ENCODE assay signal across 8 cellular contexts in the genomic region with DNA sequence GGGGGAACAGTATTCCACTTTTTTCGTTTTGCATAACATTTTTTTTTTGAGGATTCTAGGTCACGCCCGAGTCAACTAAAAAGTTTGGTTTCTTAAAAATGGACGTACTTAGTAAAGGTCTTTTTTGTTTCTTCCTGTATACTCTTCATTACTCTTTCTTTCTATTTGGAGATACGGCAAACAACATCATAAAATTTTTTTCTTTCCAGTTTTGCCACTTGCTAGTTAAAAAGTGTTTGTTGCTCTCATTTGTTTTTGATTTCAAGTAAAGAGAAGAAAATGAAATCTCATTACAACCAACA. TPM values are rescaled to one million over a fixed set of nuclear protein-coding genes. Genes with fewer than 3 reads are reported as not detected.
A peak's percentile ranks its signal among the peaks of the same experiment; 100 is the strongest.
DNase-seq lines count a peak whose midpoint lies in the region; ATAC-seq, FAIRE-seq and TF ChIP-seq lines count a peak whose summit lies in the region.

No MANE protein-coding gene starts in this region.

- H3K27me3 ChIP-seq in Caco-2 (replicated peaks; ENCODE audit: control insufficient read depth, insufficient read depth, low read length) (no peaks in the 10 kb centered on the region), PC-3 (ENCODE audit: low read length) (no peaks in the 10 kb centered on the region), endothelial cell of umbilical vein (ENCODE audit: control insufficient read depth in 2 of 2, insufficient read depth in 2 of 2, low read length in 2 of 2) (no peaks in the 10 kb centered on the region), neutrophil (no peaks in the 10 kb centered on the region)

- H3K36me3 ChIP-seq in Caco-2 (ENCODE audit: control insufficient read depth, insufficient read depth, low read length) (0 out of 2 replicates have a peak, but pooled peaks cover 1% of the 10 kb centered on the region), PC-3 (ENCODE audit: low read depth, low read length) (no peaks in the 10 kb centered on the region), endothelial cell of umbilical vein (ENCODE audit: control insufficient read depth in 2 of 2, extremely low read depth in 1 of 2, insufficient read depth in 2 of 2, low read length in 2 of 2) (no peaks in the 10 kb centered on the region), neutrophil (no peaks in the 10 kb centered on the region)

- H3K4me2 ChIP-seq in PC-3 (ENCODE audit: low read length) (peak overlapping the region; percentile 91), endothelial cell of umbilical vein (ENCODE audit: insufficient read depth, low read length) (peak overlapping the region; percentile 97)

- H3K9me3 Mint-ChIP-seq in Caco-2 (ENCODE audit: unreplicated experiment): no peaks in the 10 kb centered on the region

- H3K9ac ChIP-seq in PC-3 (ENCODE audit: low read length) (peak overlapping the region; percentile 92), endothelial cell of umbilical vein (replicated peaks; ENCODE audit: extremely low read depth, insufficient read depth, low read length) (peak overlapping the region; percentile 95)

- no peak for FAIRE-seq in endothelial cell of umbilical vein (lab: Jason Lieb, UNC)

- no peaks in the 10 kb centered on the region for H3K9me3 ChIP-seq in Caco-2
- no peaks in the 10 kb centered on the region for H3K9me3 ChIP-seq in PC-3 (ENCODE audit: low read length)
- no peaks in the 10 kb centered on the region for H3K9me3 ChIP-seq in endothelial cell of umbilical vein (replicated peaks; ENCODE audit: control insufficient read depth, insufficient read depth, low read length)
- no peaks in the 10 kb centered on the region for H3K9me3 ChIP-seq in neutrophil

- peak overlapping the region; percentile 86 for H3K27ac Mint-ChIP-seq in Caco-2 (ENCODE audit: unreplicated experiment)

- no peaks in the 10 kb centered on the region for H3F3A ChIP-seq in PC-3 (ENCODE audit: low read length, unreplicated experiment)

- no peaks in the 10 kb centered on the region for H3K9me1 ChIP-seq in endothelial cell of umbilical vein (replicated peaks; ENCODE audit: control insufficient read depth, extremely low read depth, insufficient read depth, low read length)

- TF ChIP-seq POLR2A in endothelial cell of umbilical vein (IDR thresholded peaks at IDR 0.05; ENCODE audit: low read depth, low read length): no peak

- H3K4me3 Mint-ChIP-seq in Caco-2 (ENCODE audit: unreplicated experiment): peak overlapping the region; percentile 82

- CTCF ChIA-PET in Caco-2 (lab: Charles Lee): interaction anchor here (2.3 to 3.4 kb wide), 2 partner anchors 11 to 145 kb away, joined by 6 to 15 read pairs; no protein-coding TSS in a partner anchor
- CTCF ChIA-PET in PC-3 (lab: Charles Lee): interaction anchor here (0.5 to 4.6 kb wide), 3 partner anchors 138 to 221 kb away, joined by 3 to 25 read pairs (median 4); no protein-coding TSS in a partner anchor
- CTCF ChIA-PET in endothelial cell of umbilical vein (lab: Charles Lee): interaction anchor here (1.0 to 1.8 kb wide), 3 partner anchors 43 to 148 kb away, joined by 3 to 9 read pairs (median 4); no protein-coding TSS in a partner anchor

- H3K4me3 ChIP-seq in Caco-2 (ENCODE audit: low read depth, low read length) (peak overlapping the region; percentile 65), PC-3 (ENCODE audit: low read length) (peak overlapping the region; percentile 79), endothelial cell of umbilical vein (replicated peaks in 1 of 3; ENCODE audit: insufficient read depth in 1 of 3, low read depth in 1 of 3, low read length in 3 of 3) (peak overlapping the region; percentile 87 to 95 (median 93)), neutrophil (ENCODE audit: low read depth in 1 of 2, low read length in 1 of 2) (peak overlapping the region; percentile 92 to 96)

- no TSS peak for BruUV-seq in Caco-2 (replicated peaks; lab: Mats Ljungman, UMichigan)
- no TSS peak for BruUV-seq in PC-3 (replicated peaks; lab: Mats Ljungman, UMichigan)
- BruUV-seq in endothelial cell of umbilical vein (replicated peaks; lab: Mats Ljungman, UMichigan): no TSS peak

- peaks cover 23% of the 10 kb centered on the region for H3K36me3 Mint-ChIP-seq in Caco-2 (ENCODE audit: insufficient read depth, unreplicated experiment)

- H4K20me1 ChIP-seq in PC-3 (ENCODE audit: low read length): no peaks in the 10 kb centered on the region
- H4K20me1 ChIP-seq in endothelial cell of umbilical vein (replicated peaks; ENCODE audit: control insufficient read depth, extremely low read depth, insufficient read depth, low read length): no peaks in the 10 kb centered on the region

- ATAC-seq in PC-3: no peak

- TF ChIP-seq CTCF in Caco-2 (IDR thresholded peaks at IDR 0.05; ENCODE audit: insufficient read depth in 1 of 2, low read depth in 1 of 2, low read length in 1 of 2, severe bottlenecking in 1 of 2, unreplicated experiment in 1 of 2): no peak
- TF ChIP-seq CTCF in PC-3 (conservative IDR thresholded peaks at IDR 0.05; ENCODE audit: low read depth, low read length): no peak
- TF ChIP-seq CTCF in endothelial cell of umbilical vein (IDR thresholded peaks at IDR 0.05; ENCODE audit: extremely low read depth in 1 of 2, insufficient read depth in 1 of 2, low read depth in 1 of 2, low read length in 2 of 2): no peak
- TF ChIP-seq CTCF in neutrophil (IDR thresholded peaks at IDR 0.05): no peak

- dilution Hi-C loops in endothelial cell of umbilical vein (cut with MboI; ENCODE audit: extremely low pct_ligation_motif_present, low sequenced_read_pairs): no loop called here

- H2AFZ ChIP-seq in PC-3 (ENCODE audit: low read length) (peak overlapping the region; percentile 83), endothelial cell of umbilical vein (ENCODE audit: low read depth, low read length) (peak overlapping the region; percentile 49)

- H3K4me1 Mint-ChIP-seq in Caco-2 (ENCODE audit: low read depth, unreplicated experiment): peaks cover 6% of the 10 kb centered on the region

- no peaks in the 10 kb centered on the region for H3K9me2 ChIP-seq in PC-3 (replicated peaks; ENCODE audit: low read length)

- H3K79me2 ChIP-seq in PC-3 (ENCODE audit: low read length) (peaks cover 88% of the 10 kb centered on the region), endothelial cell of umbilical vein (ENCODE audit: control insufficient read depth, insufficient read depth, low read length) (peaks cover 57% of the 10 kb centered on the region)

- DNase-seq in Caco-2 (no peak), PC-3 (no peak), endothelial cell of umbilical vein (ENCODE audit: low read depth, low spot score) (no peak), posterior vena cava (ENCODE audit: low spot score) (no peak), epidermal melanocyte (ENCODE audit: insufficient read length, low spot score) (no peak), DMS153 treated with DMSO at 0.1 percent for 48 hours (lab: John Stamatoyannopoulos, UW; ENCODE audit: unreplicated experiment) (no peak)
- DNase-seq in NK-92 treated with Interleukin-12 subunit alpha and Interleukin-12 subunit beta, amount 100 ng/mL, for 24 hours (lab: John Stamatoyannopoulos, UW): no peak

- H3K4me1 ChIP-seq in Caco-2 (peaks cover 15% of the 10 kb centered on the region; the same call in 1 of the 2 replicates), PC-3 (ENCODE audit: insufficient read depth, low read length) (peaks cover 22% of the 10 kb centered on the region), endothelial cell of umbilical vein (ENCODE audit: control insufficient read depth, extremely low read depth, insufficient read depth, low read length) (peaks cover 18% of the 10 kb centered on the region), neutrophil (ENCODE audit: control insufficient read depth in 1 of 2, insufficient read depth in 1 of 2, low read depth in 1 of 2, low read length in 1 of 2) (peaks cover 31 to 37% of the 10 kb centered on the region in 2 experiments)

- POLR2A ChIA-PET in Caco-2 (lab: Charles Lee) (interaction anchor here (0.7 to 0.8 kb wide), 2 partner anchors 9 to 11 kb away, joined by 4 read pairs; no protein-coding TSS in a partner anchor), PC-3 (lab: Charles Lee; ENCODE audit: unreplicated experiment) (no interaction called here), endothelial cell of umbilical vein (lab: Charles Lee) (no interaction called here)

- intact Hi-C loops in Caco-2 (cut with micrococcal nuclease; ENCODE audit: unreplicated experiment) (loop anchor here (2.0 to 10.0 kb wide), 4 partner anchors 145 to 717 kb away; partner anchors contain the start of gene POU2F1), PC-3 (cut with micrococcal nuclease) (loop anchor here (5.0 kb wide), 3 partner anchors 145 to 715 kb away; partner anchors contain the start of genes POU2F1 and TIPRL), endothelial cell of umbilical vein (cut with micrococcal nuclease) (loop anchor here (1.0 to 5.0 kb wide), 2 partner anchors 27 to 135 kb away; no protein-coding TSS in a partner anchor), posterior vena cava (cut with DNase I) (no loop called here)

- peak overlapping the region; percentile 88 for H3K27ac ChIP-seq in PC-3 (ENCODE audit: low read length)
- H3K27ac ChIP-seq in endothelial cell of umbilical vein (ENCODE audit: insufficient read depth, low read depth, low read length): peak overlapping the region; percentile 93
- peak overlapping the region; percentile 95 for H3K27ac ChIP-seq in neutrophil

- H3K27me3 Mint-ChIP-seq in Caco-2 (ENCODE audit: insufficient read depth, unreplicated experiment): no peaks in the 10 kb centered on the region

RNA-seq across cellular contexts. Expression of gene MPC2, which starts 0.8 kb away (rescaled TPM):
- total RNA-seq in Caco-2 (2022): 159 and 169 TPM in 2 replicates
- total RNA-seq in PC-3 (2014; rRNA removed): 56.2 and 60.8 TPM in 2 replicates
- total RNA-seq in endothelial cell of umbilical vein: 35.8 and 40.6 TPM in 2 replicates
- polyA plus RNA-seq in endothelial cell of umbilical vein: 12.1 and 14.9 TPM in 2 replicates
- 20.0 and 20.1 TPM in 2 replicates for polyA plus RNA-seq in endothelial cell of umbilical vein (2011; cell fraction: cytosol; rRNA removed)
- 6.7 and 7.6 TPM in 2 replicates for polyA plus RNA-seq in endothelial cell of umbilical vein (2011; cell fraction: nucleus; rRNA removed)
- polyA plus RNA-seq in endothelial cell of umbilical vein (2012): 26.2 and 39.3 TPM in 2 replicates
- polyA minus RNA-seq in endothelial cell of umbilical vein: 5.9 and 6.6 TPM in 2 replicates
- 34.4 TPM for polyA minus RNA-seq in endothelial cell of umbilical vein (2011; cell fraction: cytosol; rRNA and poly(A)+ RNA removed)
- polyA minus RNA-seq in endothelial cell of umbilical vein (2011; cell fraction: nucleus; rRNA and poly(A)+ RNA removed): 2.8 and 4.4 TPM in 2 replicates
- 10 to 100 TPM; 61.5 to 62.2 TPM for total RNA-seq in posterior vena cava

RNA-seq across cellular contexts. Expression of gene DCAF6, which starts 1.2 kb away (rescaled TPM):
- total RNA-seq in Caco-2 (2022) (41.9 and 53.0 TPM in 2 replicates), PC-3 (2014; rRNA removed) (29.1 and 52.2 TPM in 2 replicates), endothelial cell of umbilical vein (38.7 and 39.4 TPM in 2 replicates), posterior vena cava (10 to 100 TPM; 50.2 to 55.9 TPM)
- polyA plus RNA-seq in endothelial cell of umbilical vein: 25.7 and 28.6 TPM in 2 replicates
- 33.4 and 40.6 TPM in 2 replicates for polyA plus RNA-seq in endothelial cell of umbilical vein (2011; cell fraction: cytosol; rRNA removed)
- polyA plus RNA-seq in endothelial cell of umbilical vein (2011; cell fraction: nucleus; rRNA removed): 40.2 and 43.9 TPM in 2 replicates
- 29.5 and 35.6 TPM in 2 replicates for polyA plus RNA-seq in endothelial cell of umbilical vein (2012)
- 42.6 and 56.8 TPM in 2 replicates for polyA minus RNA-seq in endothelial cell of umbilical vein
- 29.5 TPM for polyA minus RNA-seq in endothelial cell of umbilical vein (2011; cell fraction: cytosol; rRNA and poly(A)+ RNA removed)
- polyA minus RNA-seq in endothelial cell of umbilical vein (2011; cell fraction: nucleus; rRNA and poly(A)+ RNA removed): 77.7 and 106 TPM in 2 replicates

RNA-seq across cellular contexts. Expression of gene ADCY10, which starts 23.7 kb away (rescaled TPM):
- total RNA-seq in Caco-2 (2022) (1.3 and 1.7 TPM in 2 replicates), PC-3 (2014; rRNA removed) (not detected in 2 replicates), endothelial cell of umbilical vein (not detected in 2 replicates), posterior vena cava (under 1 TPM; 0.28 to 0.38 TPM)
- polyA plus RNA-seq in endothelial cell of umbilical vein: 0.11 TPM in 1 of 2 replicates, not detected in the other
- polyA plus RNA-seq in endothelial cell of umbilical vein (2011; cell fraction: cytosol; rRNA removed): not detected in 2 replicates
- 0.05 and 0.27 TPM in 2 replicates for polyA plus RNA-seq in endothelial cell of umbilical vein (2011; cell fraction: nucleus; rRNA removed)
- polyA plus RNA-seq in endothelial cell of umbilical vein (2012): not detected in 2 replicates
- not detected in 2 replicates for polyA minus RNA-seq in endothelial cell of umbilical vein
- polyA minus RNA-seq in endothelial cell of umbilical vein (2011; cell fraction: cytosol; rRNA and poly(A)+ RNA removed): not detected
- 0.10 TPM in 1 of 2 replicates, not detected in the other for polyA minus RNA-seq in endothelial cell of umbilical vein (2011; cell fraction: nucleus; rRNA and poly(A)+ RNA removed)

Comparison
In these comparisons a context has a peak if more than half of its experiments do, and no peak if none do; other contexts are left out.
1. intact Hi-C loops: an anchor here in Caco-2 (2.0 to 10.0 kb wide), PC-3 (5.0 kb wide) and endothelial cell of umbilical vein (1.0 to 5.0 kb wide); none called in posterior vena cava.